In genomic region chr12:58927112-58927511, GRCh38 we compare ENCODE assay signal across 29 cellular contexts. TPM values are rescaled to one million over a fixed set of nuclear protein-coding genes. Genes with fewer than 3 reads are reported as not detected.
"Had no signal": no experiment of that assay in that cellular context is flagged by ENCODE, and none has a peak within 500 bp of the region (broad histone marks: within the 10 kb centered on the region; RNA-seq: fewer than 3 reads in every experiment).

No MANE protein-coding gene starts in this region.

- H3K4me3 Mint-ChIP-seq: immature natural killer cell; natural killer cell; neural crest cell; stimulated activated naive B cell treated with anti-CD40 and anti-IgM and Interleukin-4, amounts not matched to agents 10 μg/mL and 1 μg/mL and 100 μg/mL, for 72 hours; stimulated activated naive CD8-positive, alpha-beta T cell treated with anti-CD3 and anti-CD28 coated beads, Interleukin-15, Interleukin-2, amounts not matched to agents 100 ng/mL and 50 ng/mL, for 24 hours had no signal

- H3K4me1 ChIP-seq: lower lobe of right lung, uterus had no signal

- H3K27ac ChIP-seq: coronary artery, esophagus squamous epithelium, lower lobe of right lung, neutrophil, right lobe of liver, thoracic aorta, tibial nerve, upper lobe of left lung, uterus had no signal

- H3K36me3 Mint-ChIP-seq: immature natural killer cell; natural killer cell; stimulated activated naive B cell treated with anti-CD40 and anti-IgM and Interleukin-4, amounts not matched to agents 10 μg/mL and 1 μg/mL and 100 μg/mL, for 72 hours had no signal

- DNase-seq: dermis blood vessel endothelial cell; effector memory CD4-positive, alpha-beta T cell; erythroblast; esophagus squamous epithelium; hypothalamus; immature natural killer cell; islet precursor cell; kidney glomerular epithelial cell; left colon; left ventricle myocardium superior; lower lobe of right lung; natural killer cell; pancreas; right lobe of liver; small intestine; stimulated activated CD4-positive, alpha-beta T cell treated with anti-CD3 and anti-CD28 coated beads, Interleukin-15, amount 100 ng/mL, for 24 hours; stimulated activated CD4-positive, alpha-beta T cell treated with anti-CD3 and anti-CD28 coated beads, Interleukin-2, amount 100 ng/mL, for 48 hours; stimulated activated naive B cell treated with anti-CD40 and anti-IgM and Interleukin-4, amounts not matched to agents 10 μg/mL and 1 μg/mL and 100 μg/mL, for 72 hours; upper lobe of left lung; uterus had no signal

- FAIRE-seq: endometrium, frontal cortex, pancreas, small intestine had no signal

- H3K4me3 ChIP-seq: coronary artery, esophagus squamous epithelium, lower lobe of right lung, pancreas, right lobe of liver, thoracic aorta, tibial nerve, upper lobe of left lung, uterus had no signal

- H3K27me3 ChIP-seq: esophagus squamous epithelium, pancreas, right lobe of liver, tibial nerve, upper lobe of left lung, uterus had no signal

- H3K4me1 Mint-ChIP-seq: immature natural killer cell; natural killer cell; stimulated activated naive B cell treated with anti-CD40 and anti-IgM and Interleukin-4, amounts not matched to agents 10 μg/mL and 1 μg/mL and 100 μg/mL, for 72 hours had no signal

- H3K36me3 ChIP-seq: esophagus squamous epithelium, lower lobe of right lung, neutrophil, pancreas, right lobe of liver, thoracic aorta, tibial nerve, upper lobe of left lung, uterus had no signal

- H3K27ac Mint-ChIP-seq: immature natural killer cell; natural killer cell; stimulated activated naive B cell treated with anti-CD40 and anti-IgM and Interleukin-4, amounts not matched to agents 10 μg/mL and 1 μg/mL and 100 μg/mL, for 72 hours; stimulated activated naive CD8-positive, alpha-beta T cell treated with anti-CD3 and anti-CD28 coated beads, Interleukin-15, Interleukin-2, amounts not matched to agents 100 ng/mL and 50 ng/mL, for 24 hours had no signal

- H3K9me3 ChIP-seq: esophagus squamous epithelium, lower lobe of right lung, neutrophil, pancreas, right lobe of liver, thoracic aorta, tibial nerve, upper lobe of left lung, uterus had no signal

- H3K9me3 Mint-ChIP-seq: stimulated activated naive CD8-positive, alpha-beta T cell treated with anti-CD3 and anti-CD28 coated beads, Interleukin-15, Interleukin-2, amounts not matched to agents 100 ng/mL and 50 ng/mL, for 24 hours had no signal

RNA-seq across cellular contexts. Expression of gene LRIG3, which starts 6.8 kb away (rescaled TPM):
- total RNA-seq: mononuclear cell had no signal
- polyA plus RNA-seq: immature natural killer cell had no signal
